1 cellular context compared by ENCODE assay signal in genomic region chr15:83747050-83747717, GRCh38.
TF ChIP-seq lines count a peak whose summit lies in the region.

No MANE protein-coding gene starts in this region.

TF ChIP-seq in HCT116, 20 proteins besides CTCF, POLR2A, EP300 and RAD21 (continued from another document):
- no peak for TF ChIP-seq CEBPB (IDR thresholded peaks at IDR 0.05; ENCODE audit: low read depth)
